ENCODE assay signal across 10 cellular contexts in genomic region chr1:204418174-204419063, GRCh38. TPM values are rescaled to one million over a fixed set of nuclear protein-coding genes. Genes with fewer than 3 reads are reported as not detected.
DNase-seq lines count a peak whose midpoint lies in the region; ATAC-seq, FAIRE-seq and TF ChIP-seq lines count a peak whose summit lies in the region.
"Had no signal": no experiment of that assay in that cellular context is flagged by ENCODE, and none has a peak within 500 bp of the region (broad histone marks: within the 10 kb centered on the region; RNA-seq: fewer than 3 reads in every experiment).

No MANE protein-coding gene starts in this region.

- CTCF ChIA-PET in GM12878 (lab: Yijun Ruan, JAX), result interaction anchor here (0.8 to 51.8 kb wide), 5 partner anchors 13 to 255 kb away, joined by 3 to 2021 read pairs (median 9); partner anchors contain the start of gene PIK3C2B

- H2AFZ ChIP-seq in GM12878 (ENCODE audit: control insufficient read depth, low read depth, low read length), result no peak overlapping the region; the same call in 1 of the 2 replicates

- in situ Hi-C loops in GM12878 (cut with MboI), result no loop called here

- H3K4me2 ChIP-seq in BLaER1, result peak overlapping the region; percentile 49
- H3K4me2 ChIP-seq in GM12878 (ENCODE audit: control insufficient read depth, insufficient read depth), result 0 out of 2 replicates have a peak overlapping the region, but pooled peaks have one; percentile 5

- H3K9ac ChIP-seq in BLaER1 (no peak overlapping the region), GM12878 (ENCODE audit: control insufficient read depth, insufficient read depth, low read length) (no peak overlapping the region), mucosa of stomach (ENCODE audit: low read length) (peak overlapping the region; percentile 23)

- no peak for TF ChIP-seq RAD21 in GM12878 (IDR thresholded peaks at IDR 0.05; ENCODE audit: insufficient read depth, low read depth, low read length)

- DNase-seq in GM12878 (ENCODE audit: low read depth, low spot score) (no peak), ovary (no peak), NCI-H1930 (lab: John Stamatoyannopoulos, UW) (no peak), NOMO-1 treated with dmso at 0.1 percent for 144 hours (lab: John Stamatoyannopoulos, UW; ENCODE audit: unreplicated experiment) (no peak)
- DNase-seq: NCI-H2171 had no signal

- 73% methylated on average over 10 of the region's 10 CpGs for WGBS in GM12878 (ENCODE audit: insufficient coverage, insufficient replicate concordance, low lambda C conversion rate, missing lambda C conversion rate)
- 76 to 83% (median 78%) methylated on average over 10 of the region's 10 CpGs for WGBS in ovary, 3 donors

- POLR2A ChIA-PET in GM12878 (lab: Charles Lee), result interaction anchor here (0.6 to 1.5 kb wide), 3 partner anchors 75 to 275 kb away, joined by 3 to 6 read pairs (median 4); no protein-coding TSS in a partner anchor

- BruUV-seq in GM12878 (replicated peaks; lab: Mats Ljungman, UMichigan), result no TSS peak

- TF ChIP-seq EP300 in GM12878 (IDR thresholded peaks at IDR 0.05; ENCODE audit: borderline replicate concordance in 1 of 2, control insufficient read depth in 1 of 2, low read depth in 2 of 2, low read length in 2 of 2) (no peak), ovary (IDR thresholded peaks at IDR 0.05) (no peak)

- no peak overlapping the region for H3K27ac ChIP-seq in BLaER1
- H3K27ac ChIP-seq in GM12878 (ENCODE audit: control insufficient read depth, insufficient read depth), result no peak overlapping the region
- H3K27ac ChIP-seq in ovary, result no peak overlapping the region

- H3K4me3 ChIP-seq in BLaER1 (no peak overlapping the region), GM12878 (0 out of 2 replicates have a peak overlapping the region, but pooled peaks have one; percentile 5), mucosa of stomach (ENCODE audit: low read length) (no peak overlapping the region), ovary (no peak overlapping the region)
- H3K4me3 ChIP-seq: cardiac muscle cell had no signal

- SMC1A ChIA-PET in GM12878 (lab: Charles Lee; ENCODE audit: uncharacterized antibody, unreplicated experiment), result interaction anchor here (0.7 to 2.2 kb wide), 10 partner anchors 12 to 88 kb away, joined by 3 to 16 read pairs (median 4); no protein-coding TSS in a partner anchor

- peaks cover 23% of the 10 kb centered on the region for H3K36me3 ChIP-seq in BLaER1
- peaks cover 0 to 5% of the 10 kb centered on the region in 2 experiments; a peak in 2 of 4 replicates for H3K36me3 ChIP-seq in GM12878 (ENCODE audit: control insufficient read depth in 2 of 2, insufficient read depth in 2 of 2, low read length in 1 of 2)
- peaks cover 4% of the 10 kb centered on the region for H3K36me3 ChIP-seq in mucosa of stomach (ENCODE audit: control insufficient read depth, insufficient read depth, low read length)
- no peaks in the 10 kb centered on the region for H3K36me3 ChIP-seq in ovary
- H3K36me3 ChIP-seq: cardiac muscle cell had no signal

- intact Hi-C loops in GM12878 (cut with micrococcal nuclease; ENCODE audit: unreplicated experiment) (no loop called here), ovary (cut with DNase I) (no loop called here)

- RAD21 ChIA-PET in GM12878 (lab: Charles Lee; ENCODE audit: unreplicated experiment), result interaction anchor here (1.0 to 1.3 kb wide), 4 partner anchors 9 to 76 kb away, joined by 3 to 5 read pairs (median 3); partner anchors contain the start of gene PIK3C2B

- no peaks in the 10 kb centered on the region for H3K27me3 ChIP-seq in BLaER1
- no peaks in the 10 kb centered on the region for H3K27me3 ChIP-seq in GM12878 (replicated peaks in 1 of 2; ENCODE audit: control insufficient read depth in 2 of 2, insufficient read depth in 2 of 2, low read length in 1 of 2)
- no peaks in the 10 kb centered on the region for H3K27me3 ChIP-seq in mucosa of stomach (ENCODE audit: control insufficient read depth, insufficient read depth, low read length)
- H3K27me3 ChIP-seq in ovary, result no peaks in the 10 kb centered on the region
- H3K27me3 ChIP-seq: cardiac muscle cell had no signal

- no peaks in the 10 kb centered on the region for H3K79me2 ChIP-seq in GM12878 (ENCODE audit: control insufficient read depth, insufficient read depth, low read length)

- TF ChIP-seq POLR2A in GM12878 (IDR thresholded peaks at IDR 0.05; ENCODE audit: low read depth, low read length), result no peak
- TF ChIP-seq POLR2A in ovary (IDR thresholded peaks at IDR 0.05), result no peak

- TF ChIP-seq CTCF in GM12878 (IDR thresholded peaks at IDR 0.05 in 2 of 3, conservative IDR thresholded peaks at IDR 0.05 in 1 of 3; ENCODE audit: control insufficient read depth in 2 of 3, extremely low read depth in 1 of 3, insufficient read depth in 1 of 3, low read depth in 3 of 3, low read length in 3 of 3), result no peak
- TF ChIP-seq CTCF in ovary (IDR thresholded peaks at IDR 0.05), result no peak

- FAIRE-seq in GM12878 (lab: Jason Lieb, UNC), result no peak

- H3K4me1 ChIP-seq in BLaER1, result peaks cover 36% of the 10 kb centered on the region
- H3K4me1 ChIP-seq in GM12878 (ENCODE audit: control insufficient read depth, insufficient read depth, low read length), result peaks cover 7% of the 10 kb centered on the region; the same call in 1 of the 2 replicates
- H3K4me1 ChIP-seq in mucosa of stomach (ENCODE audit: control insufficient read depth, insufficient read depth, low read length), result peaks cover 41% of the 10 kb centered on the region
- peaks cover 3% of the 10 kb centered on the region for H3K4me1 ChIP-seq in ovary (ENCODE audit: insufficient read depth)

- ATAC-seq in HG02678 (IDR thresholded peaks at IDR 0.05; ENCODE audit: unreplicated experiment) (peak; percentile 41), GM12878 (peak; percentile 81), HG03196 (IDR thresholded peaks at IDR 0.05; ENCODE audit: unreplicated experiment) (no peak)

- H4K20me1 ChIP-seq in BLaER1 (no peaks in the 10 kb centered on the region), GM12878 (ENCODE audit: control insufficient read depth, insufficient read depth) (no peaks in the 10 kb centered on the region)

- H3K9me3 ChIP-seq in BLaER1 (no peaks in the 10 kb centered on the region), GM12878 (replicated peaks; ENCODE audit: control insufficient read depth, insufficient read depth, low read length) (no peaks in the 10 kb centered on the region), mucosa of stomach (ENCODE audit: control insufficient read depth, low read length) (no peaks in the 10 kb centered on the region), ovary (no peaks in the 10 kb centered on the region)

TF ChIP-seq in GM12878, 131 proteins besides CTCF, POLR2A, EP300 and RAD21 (continues in another document):
- TF ChIP-seq ZNF384 (IDR thresholded peaks at IDR 0.05; ENCODE audit: borderline replicate concordance, low read depth, low read length), result 0 out of 2 replicates have a peak, but pooled peaks have one; percentile 40
- TF ChIP-seq, protein P1, sequence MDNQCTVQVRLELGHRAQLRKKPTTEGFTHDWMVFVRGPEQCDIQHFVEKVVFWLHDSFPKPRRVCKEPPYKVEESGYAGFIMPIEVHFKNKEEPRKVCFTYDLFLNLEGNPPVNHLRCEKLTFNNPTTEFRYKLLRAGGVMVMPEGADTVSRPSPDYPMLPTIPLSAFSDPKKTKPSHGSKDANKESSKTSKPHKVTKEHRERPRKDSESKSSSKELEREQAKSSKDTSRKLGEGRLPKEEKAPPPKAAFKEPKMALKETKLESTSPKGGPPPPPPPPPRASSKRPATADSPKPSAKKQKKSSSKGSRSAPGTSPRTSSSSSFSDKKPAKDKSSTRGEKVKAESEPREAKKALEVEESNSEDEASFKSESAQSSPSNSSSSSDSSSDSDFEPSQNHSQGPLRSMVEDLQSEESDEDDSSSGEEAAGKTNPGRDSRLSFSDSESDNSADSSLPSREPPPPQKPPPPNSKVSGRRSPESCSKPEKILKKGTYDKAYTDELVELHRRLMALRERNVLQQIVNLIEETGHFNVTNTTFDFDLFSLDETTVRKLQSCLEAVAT (IDR thresholded peaks at IDR 0.05), result peak; percentile 58; the same call in 1 of the 2 replicates

RNA-seq across cellular contexts. Expression of gene PPP1R15B, which starts 6.8 kb away (rescaled TPM):
- total RNA-seq in GM12878 (2013; cell fraction: nucleolus; rRNA removed), result 43.0 and 45.9 TPM in 2 replicates
- total RNA-seq in GM12878 (2014; rRNA removed), result 34.8 TPM in 2 replicates
- 32.7 and 32.9 TPM in 2 replicates for total RNA-seq in GM12878 (2014; rRNA removed; fragmentation: Illumina TruSeq; extraction: Trizol)
- total RNA-seq in GM12878 (2021), result 37.7 and 38.1 TPM in 2 replicates
- polyA plus RNA-seq in GM12878 (2011; ENCODE audit: low read depth), result 12.4 TPM
- 27.2 and 32.6 TPM in 2 replicates for polyA plus RNA-seq in GM12878 (2011; rRNA removed)
- 20.5 and 25.0 TPM in 2 replicates for polyA plus RNA-seq in GM12878 (2011; cell fraction: cytosol; rRNA removed)
- 22.0 and 22.6 TPM in 2 replicates for polyA plus RNA-seq in GM12878 (2011; cell fraction: nucleus; rRNA removed)
- polyA plus RNA-seq in GM12878 (2012), result 19.5 and 22.5 TPM in 2 replicates
- 33.4 and 38.5 TPM in 2 replicates for polyA plus RNA-seq in GM12878 (2014; fragmentation: Illumina TruSeq; extraction: Trizol)
- 10 to 100 TPM; 13.9 to 17.1 TPM for polyA plus RNA-seq in GM12878 (2014; fragmentation: Nextera tagmentation; extraction: Ambion mirVana)
- polyA plus RNA-seq in GM12878 (2014; rRNA removed), result 24.8 and 25.8 TPM in 2 replicates
- 10 to 100 TPM; 13.9 to 15.4 TPM for polyA plus RNA-seq in GM12878 (2016; fragmentation: Nextera tagmentation; extraction: Ambion mirVana)
- polyA minus RNA-seq in GM12878 (2011; rRNA and poly(A)+ RNA removed), result 38.9 and 45.2 TPM in 2 replicates
- 21.4 and 24.6 TPM in 2 replicates for polyA minus RNA-seq in GM12878 (2011; cell fraction: cytosol; rRNA and poly(A)+ RNA removed)
- 45.8 and 65.4 TPM in 2 replicates for polyA minus RNA-seq in GM12878 (2011; cell fraction: nucleus; rRNA and poly(A)+ RNA removed)
- 10 to 100 TPM; 30.7 to 69.5 (median 49.5) TPM for total RNA-seq in ovary
- polyA plus RNA-seq in ovary, result 10 to 100 TPM; 16.5 to 19.4 TPM

RNA-seq across cellular contexts. Expression of gene PLEKHA6, which starts 58.7 kb away (rescaled TPM):
- total RNA-seq in GM12878 (2013; cell fraction: nucleolus; rRNA removed), result 1.4 and 1.6 TPM in 2 replicates
- total RNA-seq in GM12878 (2014; rRNA removed) (0.05 and 0.11 TPM in 2 replicates), GM12878 (2014; rRNA removed; fragmentation: Illumina TruSeq; extraction: Trizol) (0.05 and 0.27 TPM in 2 replicates), GM12878 (2021) (0.21 and 0.69 TPM in 2 replicates), ovary (10 to 100 TPM in 2 of 7 donors, 1 to 10 TPM in 5; 2.3 to 20.5 (median 9.3) TPM)
- 0.04 TPM for polyA plus RNA-seq in GM12878 (2011; ENCODE audit: low read depth)
- polyA plus RNA-seq in GM12878 (2011; rRNA removed) (0.33 and 0.81 TPM in 2 replicates), GM12878 (2014; fragmentation: Illumina TruSeq; extraction: Trizol) (0.04 and 0.06 TPM in 2 replicates), GM12878 (2014; fragmentation: Nextera tagmentation; extraction: Ambion mirVana) (not detected), GM12878 (2014; rRNA removed) (0.04 and 0.14 TPM in 2 replicates), GM12878 (2016; fragmentation: Nextera tagmentation; extraction: Ambion mirVana) (not detected), ovary (1 to 10 TPM; 2.5 to 4.9 TPM)
- polyA plus RNA-seq in GM12878 (2011; cell fraction: cytosol; rRNA removed), result 0.47 and 1.3 TPM in 2 replicates
- polyA plus RNA-seq in GM12878 (2011; cell fraction: nucleus; rRNA removed), result 3.2 and 4.6 TPM in 2 replicates
- 0.04 and 0.36 TPM in 2 replicates for polyA plus RNA-seq in GM12878 (2012)
- 0.51 and 1.3 TPM in 2 replicates for polyA minus RNA-seq in GM12878 (2011; rRNA and poly(A)+ RNA removed)
- 0.67 and 2.7 TPM in 2 replicates for polyA minus RNA-seq in GM12878 (2011; cell fraction: cytosol; rRNA and poly(A)+ RNA removed)
- polyA minus RNA-seq in GM12878 (2011; cell fraction: nucleus; rRNA and poly(A)+ RNA removed), result 1.2 and 4.6 TPM in 2 replicates
